In genomic region chr6:131949615-131949908, GRCh38 we compare ENCODE assay signal across 9 cellular contexts. TPM values are rescaled to one million over a fixed set of nuclear protein-coding genes. Genes with fewer than 3 reads are reported as not detected.
DNase-seq lines count a peak whose midpoint lies in the region; ATAC-seq and TF ChIP-seq lines count a peak whose summit lies in the region.
"Had no signal": no experiment of that assay in that cellular context is flagged by ENCODE, and none has a peak within 500 bp of the region (broad histone marks: within the 10 kb centered on the region; RNA-seq: fewer than 3 reads in every experiment).

No MANE protein-coding gene starts in this region.

- peaks cover 70% of the 10 kb centered on the region for H3K27me3 Mint-ChIP-seq in stimulated activated naive CD8-positive, alpha-beta T cell treated with anti-CD3 and anti-CD28 coated beads, Interleukin-15, Interleukin-2, amounts not matched to agents 100 ng/mL and 50 ng/mL, for 24 hours
- peaks cover 47 to 83% of the 10 kb centered on the region in 2 donors for H3K27me3 Mint-ChIP-seq in natural killer cell (ENCODE audit: low read depth in 2 of 2)

- ATAC-seq in stimulated activated naive CD8-positive, alpha-beta T cell treated with anti-CD3 and anti-CD28 coated beads, Interleukin-15, Interleukin-2, amounts not matched to agents 100 U/mL and 50 U/mL, for 24 hours = no peak
- ATAC-seq in natural killer cell (no peak), HG03159 (IDR thresholded peaks at IDR 0.05; ENCODE audit: unreplicated experiment) (no peak), HG02759 (IDR thresholded peaks at IDR 0.05; ENCODE audit: unreplicated experiment) (no peak)

- peak overlapping the region; percentile 31 for H3K4me3 Mint-ChIP-seq in stimulated activated naive CD8-positive, alpha-beta T cell treated with anti-CD3 and anti-CD28 coated beads, Interleukin-15, Interleukin-2, amounts not matched to agents 100 ng/mL and 50 ng/mL, for 24 hours
- peak overlapping the region; percentile 53 for H3K4me3 Mint-ChIP-seq in natural killer cell

- H3K36me3 Mint-ChIP-seq in stimulated activated naive CD8-positive, alpha-beta T cell treated with anti-CD3 and anti-CD28 coated beads, Interleukin-15, Interleukin-2, amounts not matched to agents 100 ng/mL and 50 ng/mL, for 24 hours (ENCODE audit: low read depth) = no peaks in the 10 kb centered on the region
- H3K36me3 Mint-ChIP-seq in natural killer cell = no peaks in the 10 kb centered on the region

- intact Hi-C loops in natural killer cell (cut with micrococcal nuclease) = no loop called here

- TF ChIP-seq CTCF in natural killer cell (IDR thresholded peaks at IDR 0.05) = no peak

- no peaks in the 10 kb centered on the region for H3K9me3 Mint-ChIP-seq in stimulated activated naive CD8-positive, alpha-beta T cell treated with anti-CD3 and anti-CD28 coated beads, Interleukin-15, Interleukin-2, amounts not matched to agents 100 ng/mL and 50 ng/mL, for 24 hours
- H3K9me3 Mint-ChIP-seq in natural killer cell = no peaks in the 10 kb centered on the region

- no peak overlapping the region for H3K27ac Mint-ChIP-seq in stimulated activated naive CD8-positive, alpha-beta T cell treated with anti-CD3 and anti-CD28 coated beads, Interleukin-15, Interleukin-2, amounts not matched to agents 100 ng/mL and 50 ng/mL, for 24 hours
- no peak overlapping the region for H3K27ac Mint-ChIP-seq in natural killer cell

- H3K4me1 Mint-ChIP-seq in stimulated activated naive CD8-positive, alpha-beta T cell treated with anti-CD3 and anti-CD28 coated beads, Interleukin-15, Interleukin-2, amounts not matched to agents 100 ng/mL and 50 ng/mL, for 24 hours (ENCODE audit: low read depth) = peaks cover 5% of the 10 kb centered on the region
- peaks cover 5 to 6% of the 10 kb centered on the region in 2 donors for H3K4me1 Mint-ChIP-seq in natural killer cell

- DNase-seq in stimulated activated naive CD8-positive, alpha-beta T cell treated with anti-CD3 and anti-CD28 coated beads, Interleukin-15, Interleukin-2, amounts not matched to agents 100 U/mL and 50 U/mL, for 24 hours = no peak
- DNase-seq in fibroblast of peridontal ligament (ENCODE audit: extremely low read depth) = peak; percentile 97
- DNase-seq in natural killer cell = no peak
- no peak for DNase-seq in DMS53 treated with DMSO at 0.1 percent for 48 hours (lab: John Stamatoyannopoulos, UW; ENCODE audit: unreplicated experiment)
- DNase-seq in LoVo (ENCODE audit: low spot score) = no peak
- DNase-seq: stimulated activated naive CD4-positive, alpha-beta T cell had no signal

RNA-seq across cellular contexts. Expression of gene CCN2, which starts 1.6 kb away (rescaled TPM):
- total RNA-seq in natural killer cell = not detected
